In the genomic region with DNA sequence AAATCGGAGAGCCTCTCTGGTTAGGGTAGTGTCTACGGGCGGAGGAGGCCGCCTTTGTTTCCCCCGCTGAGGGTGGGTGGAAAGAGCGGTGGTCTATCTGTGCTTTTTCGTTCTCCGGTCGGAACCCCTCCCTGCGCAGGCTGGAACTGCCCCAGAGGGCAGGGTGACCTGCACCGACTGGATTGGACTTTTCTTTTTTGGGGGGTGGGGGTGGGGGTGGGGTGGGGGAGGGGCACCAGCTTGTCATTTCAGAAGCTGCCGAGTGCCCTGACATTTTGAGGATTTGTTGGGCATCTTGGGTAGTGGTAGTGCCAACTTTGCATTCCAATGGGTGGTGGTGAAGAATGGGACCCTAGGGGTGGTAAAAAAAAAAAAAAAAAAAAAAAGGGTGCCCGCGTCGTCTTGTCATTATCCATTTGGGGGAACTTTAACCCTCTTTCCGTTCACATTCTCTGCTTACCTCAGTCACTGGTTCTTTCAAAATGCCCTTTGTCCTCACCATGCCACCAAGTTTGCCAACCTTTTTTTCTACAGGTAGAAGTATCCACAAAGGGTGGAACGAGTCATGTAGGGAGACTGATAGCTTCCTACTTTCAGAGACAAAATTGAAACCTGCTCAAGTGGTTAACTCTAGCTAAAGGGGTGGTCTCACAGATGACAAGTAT, we compare ENCODE assay signal across 8 cellular contexts. TPM values are rescaled to one million over a fixed set of nuclear protein-coding genes. Genes with fewer than 3 reads are reported as not detected.
DNase-seq lines count a peak whose midpoint lies in the region; ATAC-seq and TF ChIP-seq lines count a peak whose summit lies in the region.

No MANE protein-coding gene starts in this region.

- peak overlapping the region; percentile 95 for H3K4me3 ChIP-seq in SU-DHL-6 (ENCODE audit: insufficient read depth, low read length, poor library complexity, severe bottlenecking)
- H3K4me3 ChIP-seq in fibroblast of mammary gland (ENCODE audit: control insufficient read depth, low read depth, low read length) = peak overlapping the region; percentile 55
- peak overlapping the region; percentile 98 for H3K4me3 ChIP-seq in neural progenitor cell

- no peaks in the 10 kb centered on the region for H3K9me3 ChIP-seq in SU-DHL-6 (ENCODE audit: insufficient read depth, low read length)
- H3K9me3 ChIP-seq in neural progenitor cell (ENCODE audit: low read depth) = no peaks in the 10 kb centered on the region

- peaks cover 24% of the 10 kb centered on the region for H3K4me1 ChIP-seq in neural progenitor cell

- H3K36me3 ChIP-seq in SU-DHL-6 (ENCODE audit: low read length) = peaks cover 8% of the 10 kb centered on the region; the same call in 1 of the 2 replicates
- no peaks in the 10 kb centered on the region for H3K36me3 ChIP-seq in neural progenitor cell

- H3K27me3 ChIP-seq in SU-DHL-6 (ENCODE audit: low read length) = no peaks in the 10 kb centered on the region
- H3K27me3 ChIP-seq in neural progenitor cell = no peaks in the 10 kb centered on the region

- H3K27ac Mint-ChIP-seq in neural progenitor cell = peak overlapping the region; percentile 94

- H3K4me2 ChIP-seq in SU-DHL-6 (ENCODE audit: low read depth, low read length, poor library complexity, severe bottlenecking) (peak overlapping the region; percentile 83), neural progenitor cell (peak overlapping the region; percentile 81)

- peaks cover 84% of the 10 kb centered on the region for H3K79me2 ChIP-seq in SU-DHL-6 (ENCODE audit: insufficient read depth, low read length)
- peaks cover 71% of the 10 kb centered on the region for H3K79me2 ChIP-seq in neural progenitor cell (ENCODE audit: low read depth)

- H3K4me3 Mint-ChIP-seq in neural progenitor cell = peak overlapping the region; percentile 95

- peaks cover 4% of the 10 kb centered on the region for H3K36me3 Mint-ChIP-seq in neural progenitor cell

- H3K27ac ChIP-seq in SU-DHL-6 (ENCODE audit: low read depth, low read length) (peak overlapping the region; percentile 88), neural progenitor cell (peak overlapping the region; percentile 99)

- H2AFZ ChIP-seq in SU-DHL-6 (ENCODE audit: low read depth, low read length, severe bottlenecking) (no peak overlapping the region), neural progenitor cell (replicated peaks) (no peak overlapping the region)

- H4K20me1 ChIP-seq in SU-DHL-6 (ENCODE audit: low read depth, low read length) = no peaks in the 10 kb centered on the region
- H4K20me1 ChIP-seq in neural progenitor cell (ENCODE audit: low read depth) = peaks cover 51% of the 10 kb centered on the region

- H3K9me2 ChIP-seq in SU-DHL-6 (replicated peaks; ENCODE audit: insufficient read depth, low read length) = no peaks in the 10 kb centered on the region

- DNase-seq in stimulated activated CD4-positive, alpha-beta T cell treated with anti-CD3 and anti-CD28 coated beads, TNF-alpha, amount 100 ng/mL, for 1 hour (ENCODE audit: low read depth in 3 of 3, low spot score in 1 of 3) = peak in 2 of 3 donors; percentile 8 to 23
- DNase-seq in stimulated activated CD4-positive, alpha-beta T cell treated with anti-CD3 and anti-CD28 coated beads, Interleukin-15, amount 100 ng/mL, for 24 hours = no peak
- DNase-seq in fibroblast of mammary gland (ENCODE audit: low read depth) (no peak), neural progenitor cell (ENCODE audit: low spot score) (no peak), GDM1 (lab: John Stamatoyannopoulos, UW) (no peak)

- ATAC-seq in HG03469 (IDR thresholded peaks at IDR 0.05; ENCODE audit: unreplicated experiment) (no peak), HG03025 (IDR thresholded peaks at IDR 0.05; ENCODE audit: low FRiP score, unreplicated experiment) (no peak)

- peak overlapping the region; percentile 84 for H3K9ac ChIP-seq in SU-DHL-6 (ENCODE audit: low read length)
- peak overlapping the region; percentile 97 for H3K9ac ChIP-seq in neural progenitor cell

- peaks cover 5% of the 10 kb centered on the region for H3K27me3 Mint-ChIP-seq in neural progenitor cell (ENCODE audit: insufficient read depth, low read depth)

- H3F3A ChIP-seq in SU-DHL-6 (ENCODE audit: insufficient read depth) (peaks cover 57% of the 10 kb centered on the region), neural progenitor cell (ENCODE audit: low read depth) (peaks cover 23% of the 10 kb centered on the region)

- peaks cover 27% of the 10 kb centered on the region for H3K4me1 Mint-ChIP-seq in neural progenitor cell

- TF ChIP-seq CTCF in SU-DHL-6 (IDR thresholded peaks at IDR 0.05; ENCODE audit: insufficient read depth, low read length, poor library complexity, severe bottlenecking) (no peak), fibroblast of mammary gland (conservative IDR thresholded peaks at IDR 0.05; ENCODE audit: control insufficient read depth, insufficient read depth, low read depth, low read length) (no peak), neural progenitor cell (IDR thresholded peaks at IDR 0.05) (no peak)

- H3K9me3 Mint-ChIP-seq in neural progenitor cell = no peaks in the 10 kb centered on the region

RNA-seq across cellular contexts. Expression of a gene that starts 1.3 kb away (rescaled TPM):
- total RNA-seq in neural progenitor cell (ENCODE audit: low replicate concordance) = 53.6 and 68.3 TPM in 2 replicates

RNA-seq across cellular contexts. Expression of a gene that starts 22.9 kb away (rescaled TPM):
- not detected in 2 replicates for total RNA-seq in neural progenitor cell (ENCODE audit: low replicate concordance)

Comparison
In these comparisons a context has a peak if more than half of its experiments do, and no peak if none do; other contexts are left out.
1. DNase-seq: peak in stimulated activated CD4-positive, alpha-beta T cell treated with anti-CD3 and anti-CD28 coated beads, TNF-alpha, amount 100 ng/mL, for 1 hour (2 of 3); none in stimulated activated CD4-positive, alpha-beta T cell treated with anti-CD3 and anti-CD28 coated beads, Interleukin-15, amount 100 ng/mL, for 24 hours (single experiment), fibroblast of mammary gland (single experiment), neural progenitor cell (single experiment) and GDM1 (single experiment).
2. Peak in every context shown above with its lines, with median percentiles within 50 percentile points of each other: H3K4me3 ChIP-seq.